ENCODE assay signal across 8 cellular contexts in the genomic region with DNA sequence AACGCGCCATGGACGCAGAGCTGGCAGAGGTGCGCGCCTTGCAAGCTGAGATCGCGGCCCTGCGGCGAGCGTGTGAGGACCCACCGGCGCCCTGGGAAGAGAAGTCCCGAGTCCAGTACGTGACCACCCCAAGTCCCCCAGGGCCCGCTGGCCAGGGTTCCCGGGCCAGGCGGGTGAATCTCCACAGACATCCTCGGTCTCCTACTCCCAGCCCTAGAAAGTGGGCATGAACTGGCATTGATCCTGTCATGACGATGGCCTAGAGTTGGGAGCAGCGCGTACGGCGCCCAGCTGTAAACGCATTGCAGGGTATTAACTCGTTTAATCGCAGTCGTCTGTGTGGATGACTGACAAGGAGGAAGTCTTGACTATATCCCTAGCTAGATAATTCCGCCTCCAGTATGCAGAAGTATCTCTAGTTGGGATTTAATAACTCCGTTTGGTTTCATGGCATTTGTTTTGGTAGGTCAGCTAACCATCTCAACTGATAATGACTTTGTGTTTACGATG.
DNase-seq lines count a peak whose midpoint lies in the region; ATAC-seq lines count a peak whose summit lies in the region.

No MANE protein-coding gene starts in this region.

- H3K36me3 ChIP-seq in iPS-20b (ENCODE audit: insufficient read depth, low read depth, low read length) (peaks cover 23% of the 10 kb centered on the region), stomach smooth muscle (ENCODE audit: control insufficient read depth in 2 of 2, insufficient read depth in 2 of 2, low read length in 2 of 2) (peaks cover under 1 to 17% of the 10 kb centered on the region in 2 donors)

- no peaks in the 10 kb centered on the region for H3K27me3 ChIP-seq in iPS-20b (ENCODE audit: insufficient read depth, low read length)
- H3K27me3 ChIP-seq in stomach smooth muscle (ENCODE audit: control insufficient read depth in 1 of 2, insufficient read depth in 2 of 2, low read length in 2 of 2), result no peaks in the 10 kb centered on the region

- H3K9me3 Mint-ChIP-seq in activated naive CD8-positive, alpha-beta T cell treated with anti-CD3 and anti-CD28 coated beads, Interleukin-2, amount 50 U/mL, for 24 hours, result no peaks in the 10 kb centered on the region

- ATAC-seq in activated naive CD8-positive, alpha-beta T cell treated with anti-CD3 and anti-CD28 coated beads, Interleukin-2, amount 50 U/mL, for 24 hours, result no peak

- peak overlapping the region; percentile 96 for H3K4me3 Mint-ChIP-seq in activated naive CD8-positive, alpha-beta T cell treated with anti-CD3 and anti-CD28 coated beads, Interleukin-2, amount 50 U/mL, for 24 hours

- H3K4me1 ChIP-seq in iPS-20b (ENCODE audit: insufficient read depth, low read length) (peaks cover 9% of the 10 kb centered on the region), stomach smooth muscle (ENCODE audit: control insufficient read depth, insufficient read depth, low read length) (peaks cover 4% of the 10 kb centered on the region)

- H3K9ac ChIP-seq in iPS-20b (ENCODE audit: low read depth, low read length) (peak overlapping the region; percentile 96), stomach smooth muscle (ENCODE audit: low read length in 2 of 2) (peak overlapping the region; percentile 98)

- H3K27ac Mint-ChIP-seq in activated naive CD8-positive, alpha-beta T cell treated with anti-CD3 and anti-CD28 coated beads, Interleukin-2, amount 50 U/mL, for 24 hours, result peak overlapping the region; percentile 98

- H3K27ac ChIP-seq in iPS-20b (ENCODE audit: low read length), result peak overlapping the region; percentile 75
- H3K27ac ChIP-seq in stomach smooth muscle (ENCODE audit: low read length), result peak overlapping the region; percentile 96

- peaks cover 37% of the 10 kb centered on the region for H3K4me1 Mint-ChIP-seq in activated naive CD8-positive, alpha-beta T cell treated with anti-CD3 and anti-CD28 coated beads, Interleukin-2, amount 50 U/mL, for 24 hours

- peak; percentile 69 for DNase-seq in NCI-H748 (lab: John Stamatoyannopoulos, UW; ENCODE audit: unreplicated experiment)
- no peak for DNase-seq in NCI-H748 treated with DMSO at 0.1 percent for 48 hours (lab: John Stamatoyannopoulos, UW)
- peak; percentile 64 for DNase-seq in KBM-7
- DNase-seq in activated naive CD8-positive, alpha-beta T cell treated with anti-CD3 and anti-CD28 coated beads, Interleukin-2, amount 50 U/mL, for 24 hours, result no peak
- DNase-seq in NCI-H1436 treated with DMSO at 0.1 percent for 48 hours (lab: John Stamatoyannopoulos, UW), result no peak
- DNase-seq in GM03348 (ENCODE audit: low spot score), result no peak

- no peaks in the 10 kb centered on the region for H3K9me3 ChIP-seq in iPS-20b (ENCODE audit: insufficient read depth, low read depth, low read length)
- H3K9me3 ChIP-seq in stomach smooth muscle (ENCODE audit: control insufficient read depth in 2 of 2, low read length in 2 of 2), result no peaks in the 10 kb centered on the region

- in situ Hi-C loops in KBM-7 (cut with MboI; ENCODE audit: low pct_unique_long_range_greater_than_20kb, low sequenced_read_pairs), result loop anchor here (25.0 kb wide), 1 partner anchor 286 kb away; no protein-coding TSS in a partner anchor

- H3K36me3 Mint-ChIP-seq in activated naive CD8-positive, alpha-beta T cell treated with anti-CD3 and anti-CD28 coated beads, Interleukin-2, amount 50 U/mL, for 24 hours (ENCODE audit: low read depth), result peaks cover 31% of the 10 kb centered on the region

- H3K27me3 Mint-ChIP-seq in activated naive CD8-positive, alpha-beta T cell treated with anti-CD3 and anti-CD28 coated beads, Interleukin-2, amount 50 U/mL, for 24 hours, result no peaks in the 10 kb centered on the region

- peak overlapping the region; percentile 89 for H3K4me3 ChIP-seq in iPS-20b (ENCODE audit: low read length)
- peak overlapping the region; percentile 96 to 99 for H3K4me3 ChIP-seq in stomach smooth muscle (ENCODE audit: low read length in 2 of 2)

Comparison
In these comparisons a context has a peak if more than half of its experiments do, and no peak if none do; other contexts are left out.
1. DNase-seq: peak in NCI-H748 (single experiment) and KBM-7 (single experiment); none in NCI-H748 treated with DMSO at 0.1 percent for 48 hours (single experiment), activated naive CD8-positive, alpha-beta T cell treated with anti-CD3 and anti-CD28 coated beads, Interleukin-2, amount 50 U/mL, for 24 hours (single experiment), NCI-H1436 treated with DMSO at 0.1 percent for 48 hours (single experiment) and GM03348 (single experiment).